In genomic region chr2:108988796-108989713, GRCh38 we compare ENCODE assay signal across 8 cellular contexts. TPM values are rescaled to one million over a fixed set of nuclear protein-coding genes. Genes with fewer than 3 reads are reported as not detected.
DNase-seq lines count a peak whose midpoint lies in the region; ATAC-seq and TF ChIP-seq lines count a peak whose summit lies in the region.

TSS of gene EDAR (minus strand) at chr2:108989220. CDS start at chr2:108931014, 58,206 bp downstream.

- no peak within 1 kb of the TSS for H3K4me3 ChIP-seq in mucosa of descending colon

- no peaks in the 10 kb centered on the region for H3K9me3 ChIP-seq in mucosa of descending colon

- peak; percentile 64 for TF ChIP-seq CTCF in mucosa of descending colon (IDR thresholded peaks at IDR 0.05)

- ATAC-seq in mucosa of descending colon (peak; percentile 90), GM18867 (IDR thresholded peaks at IDR 0.05; ENCODE audit: unreplicated experiment) (no peak)

- no peaks in the 10 kb centered on the region for H3K36me3 ChIP-seq in mucosa of descending colon (ENCODE audit: low read depth)

- intact Hi-C loops in mucosa of descending colon (cut with DNase I, micrococcal nuclease), result no loop called here

- peaks cover 3% of the 10 kb centered on the region for H3K4me1 ChIP-seq in mucosa of descending colon (ENCODE audit: low read depth)

- DNase-seq in ELR (ENCODE audit: low read depth) (peak; percentile 49), NCI-H1105 treated with DMSO at 0.1 percent for 48 hours (lab: John Stamatoyannopoulos, UW) (peak; percentile 57), mucosa of descending colon (peak in 2 of 3 donors; percentile 76 to 81), ureter (ENCODE audit: low spot score) (peak; percentile 67), foreskin melanocyte (no peak)
- peak; percentile 52 for DNase-seq in activated CD4-positive, alpha-beta T cell treated with anti-CD3 and anti-CD28 coated beads, Interleukin-2, amount 50 U/mL, for 1 hour
- DNase-seq in effector CD4-positive, alpha-beta T cell, result peak; percentile 39

RNA-seq across cellular contexts. Expression of gene EDAR, which starts in this region (rescaled TPM):
- total RNA-seq in mucosa of descending colon (under 1 TPM; 0.25 to 0.81 (median 0.60) TPM), ureter (0.96 TPM)

Comparison
In these comparisons a context has a peak if more than half of its experiments do, and no peak if none do; other contexts are left out.
1. Peak in DNase-seq and ATAC-seq in mucosa of descending colon; RNA of the gene not detected or under 1 TPM.
2. Peak in DNase-seq in ureter; RNA of the gene not detected or under 1 TPM.